Comparison of ENCODE assay signal across 20 cellular contexts in the genomic region with DNA sequence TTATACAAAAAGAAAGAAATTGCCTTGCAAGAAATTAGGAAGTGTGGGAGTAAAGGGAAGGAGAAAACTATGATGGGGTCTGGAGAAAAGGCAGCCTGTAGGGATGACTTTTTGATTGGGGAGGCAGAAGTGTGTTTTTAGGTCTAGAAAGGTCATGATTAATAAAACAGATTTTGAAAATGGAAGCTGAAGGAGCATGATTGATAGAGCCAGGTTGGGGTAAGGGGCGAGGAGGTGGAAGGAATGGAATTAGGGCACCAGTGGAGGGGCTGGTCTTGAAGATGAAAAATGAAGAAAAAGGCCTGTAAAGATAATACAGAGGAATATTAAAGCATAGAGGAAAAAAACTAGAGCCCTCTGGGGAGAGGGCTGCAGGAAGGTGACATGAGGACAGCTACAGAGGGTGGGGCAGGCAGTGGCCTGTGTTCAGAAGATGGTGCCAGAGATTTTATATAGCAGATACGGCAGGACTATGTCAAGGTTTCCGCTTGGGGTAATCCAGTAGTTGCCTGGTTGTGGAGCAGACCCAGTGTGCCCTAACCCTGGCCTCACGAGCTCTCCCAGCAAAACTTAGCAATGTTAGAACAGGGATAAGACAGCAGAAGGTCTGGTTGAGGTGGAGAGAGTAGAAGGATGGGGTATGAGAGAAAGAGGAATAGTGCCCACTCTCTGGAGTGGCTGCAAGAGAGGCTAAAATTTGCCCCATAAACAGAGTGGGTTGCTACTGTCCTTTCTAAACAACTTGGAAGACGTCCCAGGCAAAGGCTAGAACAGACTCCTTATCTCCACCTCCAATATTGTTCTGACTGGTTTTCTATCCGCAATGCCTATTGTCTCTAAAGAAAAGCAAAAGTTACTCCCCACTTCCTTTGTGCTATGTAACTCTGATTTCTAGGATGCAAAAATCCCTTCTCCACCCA.
DNase-seq lines count a peak whose midpoint lies in the region; ATAC-seq, FAIRE-seq and TF ChIP-seq lines count a peak whose summit lies in the region.
"Had no signal": no experiment of that assay in that cellular context is flagged by ENCODE, and none has a peak within 500 bp of the region (broad histone marks: within the 10 kb centered on the region; RNA-seq: fewer than 3 reads in every experiment).

No MANE protein-coding gene starts in this region.

- H3K9ac ChIP-seq in K562 (ENCODE audit: insufficient read depth in 1 of 2, low read depth in 2 of 2, low read length in 2 of 2) (peak overlapping the region in 1 of 2 experiments; percentile 13; a peak in 1 of 4 replicates), trophoblast cell (ENCODE audit: low read length) (no peak overlapping the region)

- POLR2A ChIA-PET in K562 (lab: Yijun Ruan, JAX): interaction anchor here (0.5 to 2.3 kb wide), 8 partner anchors 10 to 1494 kb away, joined by 3 to 8 read pairs (median 5); no protein-coding TSS in a partner anchor

- H3K79me2 ChIP-seq in K562 (ENCODE audit: control insufficient read depth, insufficient read depth, low read length) (no peaks in the 10 kb centered on the region), trophoblast cell (ENCODE audit: control insufficient read depth, insufficient read depth, low read length, poor library complexity) (no peaks in the 10 kb centered on the region)

- H3K9me1 ChIP-seq in K562 (ENCODE audit: control insufficient read depth, insufficient read depth, low read length): no peaks in the 10 kb centered on the region

- ATAC-seq in heart left ventricle (peak; percentile 70 to 93 (median 77)), K562 (peak; percentile 72), left colon (peak; percentile 87), GM18520 (IDR thresholded peaks at IDR 0.05; ENCODE audit: unreplicated experiment) (no peak)
- ATAC-seq: CD8-positive, alpha-beta T cell; Panc1 had no signal

- H3K4me2 ChIP-seq in K562 (ENCODE audit: insufficient read depth, low read length): peak overlapping the region; percentile 42; the same call in 1 of the 2 replicates
- H3K4me2 ChIP-seq in trophoblast cell (ENCODE audit: low read length): no peak overlapping the region

- H4K20me1 ChIP-seq in K562 (replicated peaks; ENCODE audit: control insufficient read depth, insufficient read depth, low read length): no peaks in the 10 kb centered on the region

- H2BK5ac ChIP-seq in trophoblast cell (ENCODE audit: low read depth, low read length, poor library complexity): no peak overlapping the region

- H4K8ac ChIP-seq in trophoblast cell (ENCODE audit: low read depth, low read length): no peak overlapping the region

- in situ Hi-C loops in K562 (cut with MboI): no loop called here
- in situ Hi-C loops in transverse colon (cut with MboI; ENCODE audit: low pct_ligation_motif_present in 1 of 4, low pct_unique_long_range_greater_than_20kb in 1 of 4, low sequenced_read_pairs in 3 of 4): no loop called here

- H3K14ac ChIP-seq in trophoblast cell (ENCODE audit: low read length): no peak overlapping the region

- H3K79me1 ChIP-seq in trophoblast cell (ENCODE audit: low read length): no peaks in the 10 kb centered on the region

- peak overlapping the region in 9 of 12 donors; percentile 41 to 83 (median 61) for H3K27ac ChIP-seq in heart left ventricle
- H3K27ac ChIP-seq in right atrium auricular region: no peak overlapping the region
- H3K27ac ChIP-seq in K562 (ENCODE audit: extremely low read depth, low read depth, low read length): no peak overlapping the region
- peak overlapping the region; percentile 1 to 27 (median 10) for H3K27ac ChIP-seq in transverse colon
- no peak overlapping the region for H3K27ac ChIP-seq in trophoblast cell (ENCODE audit: low read depth, low read length)

- TF ChIP-seq RAD21 in K562 (CRISPR knock-in tag; conservative IDR thresholded peaks at IDR 0.05 in 1 of 2, IDR thresholded peaks at IDR 0.05 in 1 of 2): no peak

- intact Hi-C loops in heart left ventricle (cut with DNase I): loop anchor here in 1 of 10 donors (5.0 kb wide), 1 partner anchor 43 kb away; no protein-coding TSS in a partner anchor
- intact Hi-C loops in K562 (cut with micrococcal nuclease): no loop called here
- intact Hi-C loops in left colon (cut with DNase I, micrococcal nuclease): no loop called here
- intact Hi-C loops in transverse colon (cut with DNase I; ENCODE audit: low total_unique reads): loop anchor here (5.0 kb wide), 1 partner anchor 427 kb away; no protein-coding TSS in a partner anchor

- TF ChIP-seq CTCF in heart left ventricle (IDR thresholded peaks at IDR 0.05) (no peak), right atrium auricular region (IDR thresholded peaks at IDR 0.05) (no peak), K562 (IDR thresholded peaks at IDR 0.05 in 2 of 3, conservative IDR thresholded peaks at IDR 0.05 in 1 of 3; ENCODE audit: insufficient read depth in 2 of 3, low read depth in 1 of 3, low read length in 3 of 3) (no peak), transverse colon (IDR thresholded peaks at IDR 0.05) (no peak)

- CTCF ChIA-PET in K562 (lab: Yijun Ruan, JAX; ENCODE audit: low intra/inter-chr PET ratio): no interaction called here

- H2AFZ ChIP-seq in K562 (ENCODE audit: low read depth, low read length): peak overlapping the region; percentile 9; the same call in 1 of the 2 replicates
- no peak overlapping the region for H2AFZ ChIP-seq in trophoblast cell (ENCODE audit: insufficient read depth, low read length, poor library complexity)

- no peak overlapping the region for H2BK120ac ChIP-seq in trophoblast cell (ENCODE audit: insufficient read depth, low read length, poor library complexity)

- no peak overlapping the region for H2AK5ac ChIP-seq in trophoblast cell (ENCODE audit: low read length)

- TF ChIP-seq EP300 in K562 (IDR thresholded peaks at IDR 0.05; ENCODE audit: low read length): peak; percentile 40
- TF ChIP-seq EP300 in transverse colon (IDR thresholded peaks at IDR 0.05; ENCODE audit: low read depth): no peak

- peak; percentile 72 for FAIRE-seq in K562 (lab: Jason Lieb, UNC)
- FAIRE-seq: GM18507 had no signal

- no peak overlapping the region for H3K18ac ChIP-seq in trophoblast cell (ENCODE audit: low read length)

- no peaks in the 10 kb centered on the region for H3K36me3 ChIP-seq in heart left ventricle
- H3K36me3 ChIP-seq in right atrium auricular region: no peaks in the 10 kb centered on the region
- no peaks in the 10 kb centered on the region for H3K36me3 ChIP-seq in K562 (ENCODE audit: control insufficient read depth, insufficient read depth, low read length)
- H3K36me3 ChIP-seq in transverse colon: no peaks in the 10 kb centered on the region
- H3K36me3 ChIP-seq in trophoblast cell (ENCODE audit: control insufficient read depth in 1 of 2, insufficient read depth in 2 of 2, low read length in 2 of 2): no peaks in the 10 kb centered on the region

- BruUV-seq in K562 (replicated peaks; lab: Mats Ljungman, UMichigan): no TSS peak

- peak in 3 of 5 donors; percentile 26 to 28 (median 27) for DNase-seq in heart left ventricle
- DNase-seq in right atrium auricular region (ENCODE audit: low spot score): no peak
- peak in 2 of 4 experiments; percentile 32 to 58 for DNase-seq in K562 (ENCODE audit: extremely low read depth in 1 of 4, low spot score in 3 of 4)
- peak in 1 of 2 donors; percentile 28 for DNase-seq in left colon
- DNase-seq in transverse colon: peak; percentile 23
- DNase-seq in activated CD4-positive, alpha-beta T cell treated with anti-CD3 and anti-CD28 coated beads, Interleukin-2, amount 50 U/mL, for 4 hours: no peak
- DNase-seq in trophoblast cell: no peak
- DNase-seq: 8988T; CD8-positive, alpha-beta T cell; DND-41; GOT3; HFFc6; KG1; NCI-H1436; NCI-H2081; NCI-H510A treated with DMSO at 0.1 percent for 48 hours; SHP77 had no signal

- H4K12ac ChIP-seq in trophoblast cell (ENCODE audit: low read depth, low read length): no peak overlapping the region

- H4K91ac ChIP-seq in trophoblast cell (ENCODE audit: low read depth, low read length): no peak overlapping the region

- 46 to 58% (median 50%) methylated on average over 6 of the region's 6 CpGs for WGBS in heart left ventricle, 4 donors
- 11% methylated on average over 6 of the region's 6 CpGs for WGBS in K562 (ENCODE audit: insufficient coverage, low coverage, missing lambda C conversion rate)
- 50 to 58% methylated on average over 5 to 6 of the region's 6 CpGs for WGBS in transverse colon (ENCODE audit: low coverage in 1 of 2), 2 donors
- no CpG with 5 or more reads among the region's 6 CpGs for WGBS in trophoblast cell (ENCODE audit: extremely low coverage, insufficient coverage, insufficient read length)

- H3K23ac ChIP-seq in trophoblast cell (ENCODE audit: low read length): no peak overlapping the region

- H3K4me3 ChIP-seq in heart left ventricle (no peak overlapping the region), right atrium auricular region (no peak overlapping the region), K562 (no peak overlapping the region), transverse colon (no peak overlapping the region), trophoblast cell (ENCODE audit: low read depth, low read length) (no peak overlapping the region)

- no peaks in the 10 kb centered on the region for H3K27me3 ChIP-seq in heart left ventricle
- no peaks in the 10 kb centered on the region for H3K27me3 ChIP-seq in right atrium auricular region
- no peaks in the 10 kb centered on the region for H3K27me3 ChIP-seq in K562 (ENCODE audit: control insufficient read depth in 2 of 2, insufficient read depth in 2 of 2, low read length in 2 of 2)
- no peaks in the 10 kb centered on the region for H3K27me3 ChIP-seq in transverse colon
- no peaks in the 10 kb centered on the region for H3K27me3 ChIP-seq in trophoblast cell (ENCODE audit: insufficient read depth, low read length)

- no peak overlapping the region for H2BK12ac ChIP-seq in trophoblast cell (ENCODE audit: low read length)

- H3K4ac ChIP-seq in trophoblast cell (ENCODE audit: low read depth, low read length): no peak overlapping the region

- H3K9me3 ChIP-seq in heart left ventricle (no peaks in the 10 kb centered on the region), right atrium auricular region (no peaks in the 10 kb centered on the region), K562 (replicated peaks; ENCODE audit: control insufficient read depth, insufficient read depth, low read depth, low read length) (no peaks in the 10 kb centered on the region), transverse colon (no peaks in the 10 kb centered on the region), trophoblast cell (ENCODE audit: insufficient read depth, low read depth, low read length) (no peaks in the 10 kb centered on the region)

- no peak for TF ChIP-seq POLR2A in heart left ventricle (IDR thresholded peaks at IDR 0.05)
- TF ChIP-seq POLR2A in K562 (conservative IDR thresholded peaks at IDR 0.05): no peak
- no peak for TF ChIP-seq POLR2A in transverse colon (IDR thresholded peaks at IDR 0.05)

- H3K4me1 ChIP-seq in heart left ventricle: peaks cover 0 to 21% (median 7%) of the 10 kb centered on the region in 12 donors
- H3K4me1 ChIP-seq in right atrium auricular region: peaks cover 0 to 4% of the 10 kb centered on the region in 2 donors
- peaks cover 12 to 43% of the 10 kb centered on the region in 2 experiments for H3K4me1 ChIP-seq in K562 (replicated peaks in 1 of 2; ENCODE audit: control insufficient read depth in 2 of 2, insufficient read depth in 2 of 2, low read length in 2 of 2)
- H3K4me1 ChIP-seq in transverse colon: peaks cover 6 to 32% (median 23%) of the 10 kb centered on the region in 4 donors
- no peaks in the 10 kb centered on the region for H3K4me1 ChIP-seq in trophoblast cell (ENCODE audit: control insufficient read depth in 1 of 2, insufficient read depth in 2 of 2, low read length in 2 of 2)

Comparison
In these comparisons a context has a peak if more than half of its experiments do, and no peak if none do; other contexts are left out.
1. DNase-seq: peak in heart left ventricle (3 of 5) and transverse colon (single experiment); none in right atrium auricular region (single experiment), activated CD4-positive, alpha-beta T cell treated with anti-CD3 and anti-CD28 coated beads, Interleukin-2, amount 50 U/mL, for 4 hours (0 of 2) and trophoblast cell (0 of 2).
2. H3K27ac ChIP-seq: peak in heart left ventricle (9 of 12) and transverse colon (4 of 4); none in right atrium auricular region (0 of 2), K562 (single experiment) and trophoblast cell (single experiment).